1 cellular context compared by ENCODE assay signal in the genomic region with DNA sequence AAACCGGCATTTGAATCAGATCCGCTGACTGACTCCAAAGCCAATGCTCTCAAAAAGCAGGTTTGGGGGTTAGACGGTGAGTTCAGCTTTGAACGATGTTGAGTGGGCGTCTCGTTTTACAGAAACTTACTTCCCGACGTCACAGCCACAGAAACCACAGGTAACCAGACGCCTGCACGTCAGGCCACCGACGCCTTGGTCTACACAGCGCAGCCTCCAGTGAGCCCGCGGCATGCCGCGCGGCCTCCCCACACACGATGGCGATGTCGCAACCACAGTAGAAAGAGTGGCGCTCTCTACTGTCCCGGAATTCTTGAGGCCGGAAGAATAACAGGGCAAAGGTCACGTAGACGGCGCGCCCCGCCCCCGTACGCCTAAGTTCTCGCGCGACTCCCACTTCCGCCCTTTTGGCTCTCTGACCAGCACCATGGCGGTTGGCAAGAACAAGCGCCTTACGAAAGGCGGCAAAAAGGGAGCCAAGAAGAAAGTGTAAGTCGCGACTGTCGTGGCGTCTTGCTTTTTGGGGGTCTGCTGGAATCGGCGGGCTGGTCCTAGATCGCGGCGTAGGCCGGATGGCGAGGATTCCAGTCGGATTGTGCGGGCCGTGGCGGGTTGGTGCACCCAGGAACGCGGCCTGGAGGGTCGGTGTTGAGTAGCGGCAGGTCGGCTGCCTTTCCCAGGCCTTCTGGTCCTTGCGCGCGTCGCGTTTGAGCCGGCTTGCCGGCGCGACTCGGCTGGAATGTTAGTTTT.
TF ChIP-seq lines count a peak whose summit lies in the region.

A gene (plus strand): TSS at position 403 of the 750 bp plus-strand sequence. CDS start 25 bp downstream, at position 428.

TF ChIP-seq in HepG2, 621 proteins besides CTCF, POLR2A, EP300 and RAD21 (continued from another document and continues in another):
- TF ChIP-seq, protein P1, sequence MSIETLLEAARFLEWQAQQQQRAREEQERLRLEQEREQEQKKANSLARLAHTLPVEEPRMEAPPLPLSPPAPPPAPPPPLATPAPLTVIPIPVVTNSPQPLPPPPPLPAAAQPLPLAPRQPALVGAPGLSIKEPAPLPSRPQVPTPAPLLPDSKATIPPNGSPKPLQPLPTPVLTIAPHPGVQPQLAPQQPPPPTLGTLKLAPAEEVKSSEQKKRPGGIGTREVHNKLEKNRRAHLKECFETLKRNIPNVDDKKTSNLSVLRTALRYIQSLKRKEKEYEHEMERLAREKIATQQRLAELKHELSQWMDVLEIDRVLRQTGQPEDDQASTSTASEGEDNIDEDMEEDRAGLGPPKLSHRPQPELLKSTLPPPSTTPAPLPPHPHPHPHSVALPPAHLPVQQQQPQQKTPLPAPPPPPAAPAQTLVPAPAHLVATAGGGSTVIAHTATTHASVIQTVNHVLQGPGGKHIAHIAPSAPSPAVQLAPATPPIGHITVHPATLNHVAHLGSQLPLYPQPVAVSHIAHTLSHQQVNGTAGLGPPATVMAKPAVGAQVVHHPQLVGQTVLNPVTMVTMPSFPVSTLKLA (IDR thresholded peaks at IDR 0.05) = peak; percentile 32
- TF ChIP-seq KLF16 (CRISPR knock-in tag; IDR thresholded peaks at IDR 0.05) (peak in 1 of 2 experiments; percentile 96; a peak in 2 of 4 replicates), ZNF780A (CRISPR knock-in tag; IDR thresholded peaks at IDR 0.05) (peak; percentile 68; the same call in 1 of the 2 replicates), ZNF138 (CRISPR knock-in tag; IDR thresholded peaks at IDR 0.05; ENCODE audit: low read depth) (peak; percentile 74; the same call in 1 of the 2 replicates), ZNF841 (CRISPR knock-in tag; IDR thresholded peaks at IDR 0.05; ENCODE audit: borderline replicate concordance) (peak; percentile 86; the same call in 1 of the 2 replicates), PRPF4 (IDR thresholded peaks at IDR 0.05; ENCODE audit: low read depth, low read length, poor library complexity, severe bottlenecking) (no peak), TOPORS (CRISPR knock-in tag; IDR thresholded peaks at IDR 0.05) (peak; percentile 96), SMC3 (IDR thresholded peaks at IDR 0.05; ENCODE audit: low read length) (peak; percentile 11; the same call in 1 of the 2 replicates), ZNF557 (CRISPR knock-in tag; IDR thresholded peaks at IDR 0.05) (peak; percentile 93; the same call in 1 of the 2 replicates), GZF1 (CRISPR knock-in tag; IDR thresholded peaks at IDR 0.05) (no peak; the same call in 1 of the 2 replicates), ZNF713 (CRISPR knock-in tag; IDR thresholded peaks at IDR 0.05) (no peak), ZNF777 (CRISPR knock-in tag; IDR thresholded peaks at IDR 0.05) (peak; percentile 84), ZNF232 (CRISPR knock-in tag; IDR thresholded peaks at IDR 0.05; ENCODE audit: borderline replicate concordance) (peak; percentile 87), MTF1 (CRISPR knock-in tag; IDR thresholded peaks at IDR 0.05) (0 out of 2 replicates have a peak, but pooled peaks have one; percentile 73), ZNF550 (CRISPR knock-in tag; IDR thresholded peaks at IDR 0.05; ENCODE audit: borderline replicate concordance) (no peak; the same call in 1 of the 2 replicates), ZNF484 (CRISPR knock-in tag; IDR thresholded peaks at IDR 0.05; ENCODE audit: borderline replicate concordance, low read depth) (peak; percentile 24; the same call in 1 of the 2 replicates), NFIB (CRISPR knock-in tag; IDR thresholded peaks at IDR 0.05; ENCODE audit: borderline replicate concordance) (no peak), ZNF589 (CRISPR knock-in tag; conservative IDR thresholded peaks at IDR 0.05) (peak; percentile 98), MEIS1 (CRISPR knock-in tag; IDR thresholded peaks at IDR 0.05; ENCODE audit: borderline replicate concordance) (no peak), ATAD3A (CRISPR knock-in tag; IDR thresholded peaks at IDR 0.05) (no peak), SMARCE1 (IDR thresholded peaks at IDR 0.05; ENCODE audit: borderline replicate concordance) (no peak), MEF2D (CRISPR knock-in tag; IDR thresholded peaks at IDR 0.05) (peak; percentile 92)
- TF ChIP-seq, protein P2, sequence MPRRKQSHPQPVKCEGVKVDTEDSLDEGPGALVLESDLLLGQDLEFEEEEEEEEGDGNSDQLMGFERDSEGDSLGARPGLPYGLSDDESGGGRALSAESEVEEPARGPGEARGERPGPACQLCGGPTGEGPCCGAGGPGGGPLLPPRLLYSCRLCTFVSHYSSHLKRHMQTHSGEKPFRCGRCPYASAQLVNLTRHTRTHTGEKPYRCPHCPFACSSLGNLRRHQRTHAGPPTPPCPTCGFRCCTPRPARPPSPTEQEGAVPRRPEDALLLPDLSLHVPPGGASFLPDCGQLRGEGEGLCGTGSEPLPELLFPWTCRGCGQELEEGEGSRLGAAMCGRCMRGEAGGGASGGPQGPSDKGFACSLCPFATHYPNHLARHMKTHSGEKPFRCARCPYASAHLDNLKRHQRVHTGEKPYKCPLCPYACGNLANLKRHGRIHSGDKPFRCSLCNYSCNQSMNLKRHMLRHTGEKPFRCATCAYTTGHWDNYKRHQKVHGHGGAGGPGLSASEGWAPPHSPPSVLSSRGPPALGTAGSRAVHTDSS (CRISPR knock-in tag; conservative IDR thresholded peaks at IDR 0.05) = no peak
- TF ChIP-seq, protein P3, sequence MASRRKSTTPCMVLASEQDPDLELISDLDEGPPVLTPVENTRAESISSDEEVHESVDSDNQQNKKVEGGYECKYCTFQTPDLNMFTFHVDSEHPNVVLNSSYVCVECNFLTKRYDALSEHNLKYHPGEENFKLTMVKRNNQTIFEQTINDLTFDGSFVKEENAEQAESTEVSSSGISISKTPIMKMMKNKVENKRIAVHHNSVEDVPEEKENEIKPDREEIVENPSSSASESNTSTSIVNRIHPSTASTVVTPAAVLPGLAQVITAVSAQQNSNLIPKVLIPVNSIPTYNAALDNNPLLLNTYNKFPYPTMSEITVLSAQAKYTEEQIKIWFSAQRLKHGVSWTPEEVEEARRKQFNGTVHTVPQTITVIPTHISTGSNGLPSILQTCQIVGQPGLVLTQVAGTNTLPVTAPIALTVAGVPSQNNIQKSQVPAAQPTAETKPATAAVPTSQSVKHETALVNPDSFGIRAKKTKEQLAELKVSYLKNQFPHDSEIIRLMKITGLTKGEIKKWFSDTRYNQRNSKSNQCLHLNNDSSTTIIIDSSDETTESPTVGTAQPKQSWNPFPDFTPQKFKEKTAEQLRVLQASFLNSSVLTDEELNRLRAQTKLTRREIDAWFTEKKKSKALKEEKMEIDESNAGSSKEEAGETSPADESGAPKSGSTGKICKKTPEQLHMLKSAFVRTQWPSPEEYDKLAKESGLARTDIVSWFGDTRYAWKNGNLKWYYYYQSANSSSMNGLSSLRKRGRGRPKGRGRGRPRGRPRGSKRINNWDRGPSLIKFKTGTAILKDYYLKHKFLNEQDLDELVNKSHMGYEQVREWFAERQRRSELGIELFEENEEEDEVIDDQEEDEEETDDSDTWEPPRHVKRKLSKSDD (CRISPR knock-in tag; IDR thresholded peaks at IDR 0.05; ENCODE audit: low read depth) = peak; percentile 95
- TF ChIP-seq, protein P4, sequence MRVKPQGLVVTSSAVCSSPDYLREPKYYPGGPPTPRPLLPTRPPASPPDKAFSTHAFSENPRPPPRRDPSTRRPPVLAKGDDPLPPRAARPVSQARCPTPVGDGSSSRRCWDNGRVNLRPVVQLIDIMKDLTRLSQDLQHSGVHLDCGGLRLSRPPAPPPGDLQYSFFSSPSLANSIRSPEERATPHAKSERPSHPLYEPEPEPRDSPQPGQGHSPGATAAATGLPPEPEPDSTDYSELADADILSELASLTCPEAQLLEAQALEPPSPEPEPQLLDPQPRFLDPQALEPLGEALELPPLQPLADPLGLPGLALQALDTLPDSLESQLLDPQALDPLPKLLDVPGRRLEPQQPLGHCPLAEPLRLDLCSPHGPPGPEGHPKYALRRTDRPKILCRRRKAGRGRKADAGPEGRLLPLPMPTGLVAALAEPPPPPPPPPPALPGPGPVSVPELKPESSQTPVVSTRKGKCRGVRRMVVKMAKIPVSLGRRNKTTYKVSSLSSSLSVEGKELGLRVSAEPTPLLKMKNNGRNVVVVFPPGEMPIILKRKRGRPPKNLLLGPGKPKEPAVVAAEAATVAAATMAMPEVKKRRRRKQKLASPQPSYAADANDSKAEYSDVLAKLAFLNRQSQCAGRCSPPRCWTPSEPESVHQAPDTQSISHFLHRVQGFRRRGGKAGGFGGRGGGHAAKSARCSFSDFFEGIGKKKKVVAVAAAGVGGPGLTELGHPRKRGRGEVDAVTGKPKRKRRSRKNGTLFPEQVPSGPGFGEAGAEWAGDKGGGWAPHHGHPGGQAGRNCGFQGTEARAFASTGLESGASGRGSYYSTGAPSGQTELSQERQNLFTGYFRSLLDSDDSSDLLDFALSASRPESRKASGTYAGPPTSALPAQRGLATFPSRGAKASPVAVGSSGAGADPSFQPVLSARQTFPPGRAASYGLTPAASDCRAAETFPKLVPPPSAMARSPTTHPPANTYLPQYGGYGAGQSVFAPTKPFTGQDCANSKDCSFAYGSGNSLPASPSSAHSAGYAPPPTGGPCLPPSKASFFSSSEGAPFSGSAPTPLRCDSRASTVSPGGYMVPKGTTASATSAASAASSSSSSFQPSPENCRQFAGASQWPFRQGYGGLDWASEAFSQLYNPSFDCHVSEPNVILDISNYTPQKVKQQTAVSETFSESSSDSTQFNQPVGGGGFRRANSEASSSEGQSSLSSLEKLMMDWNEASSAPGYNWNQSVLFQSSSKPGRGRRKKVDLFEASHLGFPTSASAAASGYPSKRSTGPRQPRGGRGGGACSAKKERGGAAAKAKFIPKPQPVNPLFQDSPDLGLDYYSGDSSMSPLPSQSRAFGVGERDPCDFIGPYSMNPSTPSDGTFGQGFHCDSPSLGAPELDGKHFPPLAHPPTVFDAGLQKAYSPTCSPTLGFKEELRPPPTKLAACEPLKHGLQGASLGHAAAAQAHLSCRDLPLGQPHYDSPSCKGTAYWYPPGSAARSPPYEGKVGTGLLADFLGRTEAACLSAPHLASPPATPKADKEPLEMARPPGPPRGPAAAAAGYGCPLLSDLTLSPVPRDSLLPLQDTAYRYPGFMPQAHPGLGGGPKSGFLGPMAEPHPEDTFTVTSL (CRISPR knock-in tag; IDR thresholded peaks at IDR 0.05; ENCODE audit: borderline replicate concordance) = peak; percentile 80
- TF ChIP-seq, protein P5, sequence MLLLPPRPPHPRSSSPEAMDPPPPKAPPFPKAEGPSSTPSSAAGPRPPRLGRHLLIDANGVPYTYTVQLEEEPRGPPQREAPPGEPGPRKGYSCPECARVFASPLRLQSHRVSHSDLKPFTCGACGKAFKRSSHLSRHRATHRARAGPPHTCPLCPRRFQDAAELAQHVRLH (CRISPR knock-in tag; IDR thresholded peaks at IDR 0.05; ENCODE audit: borderline replicate concordance, low read depth) = peak; percentile 93
- TF ChIP-seq, protein P6, sequence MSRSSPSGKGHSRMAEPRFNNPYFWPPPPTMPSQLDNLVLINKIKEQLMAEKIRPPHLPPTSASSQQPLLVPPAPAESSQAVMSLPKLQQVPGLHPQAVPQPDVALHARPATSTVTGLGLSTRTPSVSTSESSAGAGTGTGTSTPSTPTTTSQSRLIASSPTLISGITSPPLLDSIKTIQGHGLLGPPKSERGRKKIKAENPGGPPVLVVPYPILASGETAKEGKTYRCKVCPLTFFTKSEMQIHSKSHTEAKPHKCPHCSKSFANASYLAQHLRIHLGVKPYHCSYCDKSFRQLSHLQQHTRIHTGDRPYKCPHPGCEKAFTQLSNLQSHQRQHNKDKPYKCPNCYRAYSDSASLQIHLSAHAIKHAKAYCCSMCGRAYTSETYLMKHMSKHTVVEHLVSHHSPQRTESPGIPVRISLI (CRISPR knock-in tag; IDR thresholded peaks at IDR 0.05; ENCODE audit: borderline replicate concordance) = peak; percentile 79
- TF ChIP-seq, protein P7, sequence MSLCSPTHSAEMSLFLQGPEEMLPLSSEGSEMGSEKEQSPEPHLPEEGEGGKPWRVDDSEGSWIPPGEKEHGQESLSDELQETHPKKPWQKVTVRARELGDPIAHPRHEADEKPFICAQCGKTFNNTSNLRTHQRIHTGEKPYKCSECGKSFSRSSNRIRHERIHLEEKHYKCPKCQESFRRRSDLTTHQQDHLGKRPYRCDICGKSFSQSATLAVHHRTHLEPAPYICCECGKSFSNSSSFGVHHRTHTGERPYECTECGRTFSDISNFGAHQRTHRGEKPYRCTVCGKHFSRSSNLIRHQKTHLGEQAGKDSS (CRISPR knock-in tag; IDR thresholded peaks at IDR 0.05; ENCODE audit: borderline replicate concordance, low read depth) = peak; percentile 59; the same call in 1 of the 2 replicates
- TF ChIP-seq, protein P8, sequence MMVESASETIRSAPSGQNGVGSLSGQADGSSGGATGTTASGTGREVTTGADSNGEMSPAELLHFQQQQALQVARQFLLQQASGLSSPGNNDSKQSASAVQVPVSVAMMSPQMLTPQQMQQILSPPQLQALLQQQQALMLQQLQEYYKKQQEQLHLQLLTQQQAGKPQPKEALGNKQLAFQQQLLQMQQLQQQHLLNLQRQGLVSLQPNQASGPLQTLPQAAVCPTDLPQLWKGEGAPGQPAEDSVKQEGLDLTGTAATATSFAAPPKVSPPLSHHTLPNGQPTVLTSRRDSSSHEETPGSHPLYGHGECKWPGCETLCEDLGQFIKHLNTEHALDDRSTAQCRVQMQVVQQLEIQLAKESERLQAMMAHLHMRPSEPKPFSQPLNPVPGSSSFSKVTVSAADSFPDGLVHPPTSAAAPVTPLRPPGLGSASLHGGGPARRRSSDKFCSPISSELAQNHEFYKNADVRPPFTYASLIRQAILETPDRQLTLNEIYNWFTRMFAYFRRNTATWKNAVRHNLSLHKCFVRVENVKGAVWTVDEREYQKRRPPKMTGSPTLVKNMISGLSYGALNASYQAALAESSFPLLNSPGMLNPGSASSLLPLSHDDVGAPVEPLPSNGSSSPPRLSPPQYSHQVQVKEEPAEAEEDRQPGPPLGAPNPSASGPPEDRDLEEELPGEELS (CRISPR knock-in tag; IDR thresholded peaks at IDR 0.05) = peak; percentile 69
- TF ChIP-seq, protein P9, sequence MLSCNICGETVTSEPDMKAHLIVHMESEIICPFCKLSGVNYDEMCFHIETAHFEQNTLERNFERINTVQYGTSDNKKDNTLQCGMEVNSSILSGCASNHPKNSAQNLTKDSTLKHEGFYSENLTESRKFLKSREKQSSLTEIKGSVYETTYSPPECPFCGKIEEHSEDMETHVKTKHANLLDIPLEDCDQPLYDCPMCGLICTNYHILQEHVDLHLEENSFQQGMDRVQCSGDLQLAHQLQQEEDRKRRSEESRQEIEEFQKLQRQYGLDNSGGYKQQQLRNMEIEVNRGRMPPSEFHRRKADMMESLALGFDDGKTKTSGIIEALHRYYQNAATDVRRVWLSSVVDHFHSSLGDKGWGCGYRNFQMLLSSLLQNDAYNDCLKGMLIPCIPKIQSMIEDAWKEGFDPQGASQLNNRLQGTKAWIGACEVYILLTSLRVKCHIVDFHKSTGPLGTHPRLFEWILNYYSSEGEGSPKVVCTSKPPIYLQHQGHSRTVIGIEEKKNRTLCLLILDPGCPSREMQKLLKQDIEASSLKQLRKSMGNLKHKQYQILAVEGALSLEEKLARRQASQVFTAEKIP (CRISPR knock-in tag; IDR thresholded peaks at IDR 0.05; ENCODE audit: borderline replicate concordance) = no peak
- TF ChIP-seq, protein P10, sequence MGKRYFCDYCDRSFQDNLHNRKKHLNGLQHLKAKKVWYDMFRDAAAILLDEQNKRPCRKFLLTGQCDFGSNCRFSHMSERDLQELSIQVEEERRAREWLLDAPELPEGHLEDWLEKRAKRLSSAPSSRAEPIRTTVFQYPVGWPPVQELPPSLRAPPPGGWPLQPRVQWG (CRISPR knock-in tag; IDR thresholded peaks at IDR 0.05; ENCODE audit: borderline replicate concordance, low read depth) = no peak
- TF ChIP-seq, protein P11, sequence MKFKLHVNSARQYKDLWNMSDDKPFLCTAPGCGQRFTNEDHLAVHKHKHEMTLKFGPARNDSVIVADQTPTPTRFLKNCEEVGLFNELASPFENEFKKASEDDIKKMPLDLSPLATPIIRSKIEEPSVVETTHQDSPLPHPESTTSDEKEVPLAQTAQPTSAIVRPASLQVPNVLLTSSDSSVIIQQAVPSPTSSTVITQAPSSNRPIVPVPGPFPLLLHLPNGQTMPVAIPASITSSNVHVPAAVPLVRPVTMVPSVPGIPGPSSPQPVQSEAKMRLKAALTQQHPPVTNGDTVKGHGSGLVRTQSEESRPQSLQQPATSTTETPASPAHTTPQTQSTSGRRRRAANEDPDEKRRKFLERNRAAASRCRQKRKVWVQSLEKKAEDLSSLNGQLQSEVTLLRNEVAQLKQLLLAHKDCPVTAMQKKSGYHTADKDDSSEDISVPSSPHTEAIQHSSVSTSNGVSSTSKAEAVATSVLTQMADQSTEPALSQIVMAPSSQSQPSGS (CRISPR knock-in tag; IDR thresholded peaks at IDR 0.05) = peak; percentile 96
